2 cellular contexts compared by ENCODE assay signal in genomic region chr5:62717211-62717927, GRCh38.
TF ChIP-seq lines count a peak whose summit lies in the region.

No MANE protein-coding gene starts in this region.

TF ChIP-seq in SK-N-SH treated with all-trans-retinoic acid at 6 μM for 48 hours, 23 proteins besides CTCF, POLR2A, EP300 and RAD21 (continued from another document):
- TF ChIP-seq TSHZ2 (CRISPR knock-in tag; IDR thresholded peaks at IDR 0.05): no peak
- no peak for TF ChIP-seq CREB5 (CRISPR knock-in tag; IDR thresholded peaks at IDR 0.05; ENCODE audit: low read depth)
- TF ChIP-seq TCF4 (CRISPR knock-in tag; IDR thresholded peaks at IDR 0.05; ENCODE audit: borderline replicate concordance): no peak
- TF ChIP-seq ZNF70 (CRISPR knock-in tag; IDR thresholded peaks at IDR 0.05): no peak

TF ChIP-seq in SK-N-SH, 30 proteins besides CTCF, POLR2A, EP300 and RAD21 (continued from another document):
- TF ChIP-seq, protein P1, sequence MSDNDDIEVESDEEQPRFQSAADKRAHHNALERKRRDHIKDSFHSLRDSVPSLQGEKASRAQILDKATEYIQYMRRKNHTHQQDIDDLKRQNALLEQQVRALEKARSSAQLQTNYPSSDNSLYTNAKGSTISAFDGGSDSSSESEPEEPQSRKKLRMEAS (IDR thresholded peaks at IDR 0.05; ENCODE audit: low read depth): no peak
- TF ChIP-seq NFIC (IDR thresholded peaks at IDR 0.05; ENCODE audit: borderline replicate concordance) (no peak), RXRA (IDR thresholded peaks at IDR 0.05; ENCODE audit: borderline replicate concordance, low read depth) (no peak), TCF12 (IDR thresholded peaks at IDR 0.05) (no peak)
